In genomic region chr1:64049900-64050540, GRCh38 we compare ENCODE assay signal across 17 cellular contexts.
"Had no signal": no experiment of that assay in that cellular context is flagged by ENCODE, and none has a peak within 500 bp of the region (broad histone marks: within the 10 kb centered on the region; RNA-seq: fewer than 3 reads in every experiment).

No MANE protein-coding gene starts in this region.

- H3K27me3 Mint-ChIP-seq: type B pancreatic cell had no signal

- H3K27me3 ChIP-seq: colonic mucosa, heart right ventricle, neutrophil, suprapubic skin, thyroid gland had no signal

- H3K4me1 ChIP-seq: colonic mucosa, thyroid gland had no signal

- H3K4me1 Mint-ChIP-seq: naive thymus-derived CD8-positive, alpha-beta T cell had no signal

- DNase-seq: colonic mucosa; dermis blood vessel endothelial cell; erythroblast; heart right ventricle; hypothalamus; mammary epithelial cell; mucosa of descending colon; naive thymus-derived CD8-positive, alpha-beta T cell; psoas muscle; stimulated activated CD4-positive, alpha-beta T cell treated with anti-CD3 and anti-CD28 coated beads, Interleukin-2, amount 100 ng/mL, for 48 hours; stimulated activated naive CD4-positive, alpha-beta T cell treated with Interleukin-2 at 50 U/mL for 16 hours; thyroid gland had no signal

- H3K4me3 ChIP-seq: colonic mucosa, heart right ventricle, mucosa of descending colon, psoas muscle, smooth muscle cell, suprapubic skin, thyroid gland had no signal

- H3K9me3 ChIP-seq: colonic mucosa, heart right ventricle, mucosa of descending colon, neutrophil, psoas muscle, suprapubic skin, thyroid gland had no signal

- H3K9me3 Mint-ChIP-seq: naive thymus-derived CD8-positive, alpha-beta T cell; type B pancreatic cell had no signal

- H3K36me3 ChIP-seq: colonic mucosa, neutrophil, suprapubic skin, thyroid gland had no signal

- H3K27ac Mint-ChIP-seq: type B pancreatic cell had no signal

- ATAC-seq: left lobe of liver; mucosa of descending colon; naive thymus-derived CD8-positive, alpha-beta T cell; psoas muscle had no signal

- H3K27ac ChIP-seq: colonic mucosa, heart right ventricle, neutrophil, psoas muscle, suprapubic skin, thyroid gland had no signal

- H3K36me3 Mint-ChIP-seq: naive thymus-derived CD8-positive, alpha-beta T cell had no signal

- H3K4me3 Mint-ChIP-seq: naive thymus-derived CD8-positive, alpha-beta T cell; type B pancreatic cell had no signal
